1 cellular context compared by ENCODE assay signal in genomic region chr2:184698476-184698875, GRCh38.
TF ChIP-seq lines count a peak whose summit lies in the region.

No MANE protein-coding gene starts in this region.

TF ChIP-seq in GM23338, 12 proteins besides CTCF, POLR2A, EP300 and RAD21:
- TF ChIP-seq, protein P1, sequence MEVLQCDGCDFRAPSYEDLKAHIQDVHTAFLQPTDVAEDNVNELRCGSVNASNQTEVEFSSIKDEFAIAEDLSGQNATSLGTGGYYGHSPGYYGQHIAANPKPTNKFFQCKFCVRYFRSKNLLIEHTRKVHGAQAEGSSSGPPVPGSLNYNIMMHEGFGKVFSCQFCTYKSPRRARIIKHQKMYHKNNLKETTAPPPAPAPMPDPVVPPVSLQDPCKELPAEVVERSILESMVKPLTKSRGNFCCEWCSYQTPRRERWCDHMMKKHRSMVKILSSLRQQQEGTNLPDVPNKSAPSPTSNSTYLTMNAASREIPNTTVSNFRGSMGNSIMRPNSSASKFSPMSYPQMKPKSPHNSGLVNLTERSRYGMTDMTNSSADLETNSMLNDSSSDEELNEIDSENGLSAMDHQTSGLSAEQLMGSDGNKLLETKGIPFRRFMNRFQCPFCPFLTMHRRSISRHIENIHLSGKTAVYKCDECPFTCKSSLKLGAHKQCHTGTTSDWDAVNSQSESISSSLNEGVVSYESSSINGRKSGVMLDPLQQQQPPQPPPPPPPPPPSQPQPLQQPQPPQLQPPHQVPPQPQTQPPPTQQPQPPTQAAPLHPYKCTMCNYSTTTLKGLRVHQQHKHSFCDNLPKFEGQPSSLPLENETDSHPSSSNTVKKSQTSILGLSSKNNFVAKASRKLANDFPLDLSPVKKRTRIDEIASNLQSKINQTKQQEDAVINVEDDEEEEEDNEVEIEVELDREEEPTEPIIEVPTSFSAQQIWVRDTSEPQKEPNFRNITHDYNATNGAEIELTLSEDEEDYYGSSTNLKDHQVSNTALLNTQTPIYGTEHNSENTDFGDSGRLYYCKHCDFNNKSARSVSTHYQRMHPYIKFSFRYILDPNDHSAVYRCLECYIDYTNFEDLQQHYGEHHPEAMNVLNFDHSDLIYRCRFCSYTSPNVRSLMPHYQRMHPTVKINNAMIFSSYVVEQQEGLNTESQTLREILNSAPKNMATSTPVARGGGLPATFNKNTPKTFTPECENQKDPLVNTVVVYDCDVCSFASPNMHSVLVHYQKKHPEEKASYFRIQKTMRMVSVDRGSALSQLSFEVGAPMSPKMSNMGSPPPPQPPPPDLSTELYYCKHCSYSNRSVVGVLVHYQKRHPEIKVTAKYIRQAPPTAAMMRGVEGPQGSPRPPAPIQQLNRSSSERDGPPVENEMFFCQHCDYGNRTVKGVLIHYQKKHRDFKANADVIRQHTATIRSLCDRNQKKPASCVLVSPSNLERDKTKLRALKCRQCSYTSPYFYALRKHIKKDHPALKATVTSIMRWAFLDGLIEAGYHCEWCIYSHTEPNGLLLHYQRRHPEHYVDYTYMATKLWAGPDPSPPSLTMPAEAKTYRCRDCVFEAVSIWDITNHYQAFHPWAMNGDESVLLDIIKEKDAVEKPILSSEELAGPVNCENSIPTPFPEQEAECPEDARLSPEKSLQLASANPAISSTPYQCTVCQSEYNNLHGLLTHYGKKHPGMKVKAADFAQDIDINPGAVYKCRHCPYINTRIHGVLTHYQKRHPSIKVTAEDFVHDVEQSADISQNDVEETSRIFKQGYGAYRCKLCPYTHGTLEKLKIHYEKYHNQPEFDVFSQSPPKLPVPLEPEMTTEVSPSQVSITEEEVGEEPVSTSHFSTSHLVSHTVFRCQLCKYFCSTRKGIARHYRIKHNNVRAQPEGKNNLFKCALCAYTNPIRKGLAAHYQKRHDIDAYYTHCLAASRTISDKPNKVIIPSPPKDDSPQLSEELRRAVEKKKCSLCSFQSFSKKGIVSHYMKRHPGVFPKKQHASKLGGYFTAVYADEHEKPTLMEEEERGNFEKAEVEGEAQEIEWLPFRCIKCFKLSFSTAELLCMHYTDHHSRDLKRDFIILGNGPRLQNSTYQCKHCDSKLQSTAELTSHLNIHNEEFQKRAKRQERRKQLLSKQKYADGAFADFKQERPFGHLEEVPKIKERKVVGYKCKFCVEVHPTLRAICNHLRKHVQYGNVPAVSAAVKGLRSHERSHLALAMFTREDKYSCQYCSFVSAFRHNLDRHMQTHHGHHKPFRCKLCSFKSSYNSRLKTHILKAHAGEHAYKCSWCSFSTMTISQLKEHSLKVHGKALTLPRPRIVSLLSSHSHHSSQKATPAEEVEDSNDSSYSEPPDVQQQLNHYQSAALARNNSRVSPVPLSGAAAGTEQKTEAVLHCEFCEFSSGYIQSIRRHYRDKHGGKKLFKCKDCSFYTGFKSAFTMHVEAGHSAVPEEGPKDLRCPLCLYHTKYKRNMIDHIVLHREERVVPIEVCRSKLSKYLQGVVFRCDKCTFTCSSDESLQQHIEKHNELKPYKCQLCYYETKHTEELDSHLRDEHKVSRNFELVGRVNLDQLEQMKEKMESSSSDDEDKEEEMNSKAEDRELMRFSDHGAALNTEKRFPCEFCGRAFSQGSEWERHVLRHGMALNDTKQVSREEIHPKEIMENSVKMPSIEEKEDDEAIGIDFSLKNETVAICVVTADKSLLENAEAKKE (CRISPR knock-in tag; IDR thresholded peaks at IDR 0.05): no peak
- no peak for TF ChIP-seq NANOG (IDR thresholded peaks at IDR 0.05; ENCODE audit: borderline replicate concordance)
- TF ChIP-seq JUNB (IDR thresholded peaks at IDR 0.05; ENCODE audit: unreplicated experiment): no peak
- no peak for TF ChIP-seq EZH2phosphoT487 (IDR thresholded peaks at IDR 0.05; ENCODE audit: unreplicated experiment)
- TF ChIP-seq EZH2 (IDR thresholded peaks at IDR 0.05; ENCODE audit: low read depth, unreplicated experiment): no peak
- no peak for TF ChIP-seq POLR2AphosphoS5 (IDR thresholded peaks at IDR 0.05; ENCODE audit: low read depth)
- no peak for TF ChIP-seq ZNF114 (CRISPR knock-in tag; IDR thresholded peaks at IDR 0.05)
- TF ChIP-seq, protein P2, sequence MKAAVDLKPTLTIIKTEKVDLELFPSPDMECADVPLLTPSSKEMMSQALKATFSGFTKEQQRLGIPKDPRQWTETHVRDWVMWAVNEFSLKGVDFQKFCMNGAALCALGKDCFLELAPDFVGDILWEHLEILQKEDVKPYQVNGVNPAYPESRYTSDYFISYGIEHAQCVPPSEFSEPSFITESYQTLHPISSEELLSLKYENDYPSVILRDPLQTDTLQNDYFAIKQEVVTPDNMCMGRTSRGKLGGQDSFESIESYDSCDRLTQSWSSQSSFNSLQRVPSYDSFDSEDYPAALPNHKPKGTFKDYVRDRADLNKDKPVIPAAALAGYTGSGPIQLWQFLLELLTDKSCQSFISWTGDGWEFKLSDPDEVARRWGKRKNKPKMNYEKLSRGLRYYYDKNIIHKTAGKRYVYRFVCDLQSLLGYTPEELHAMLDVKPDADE (IDR thresholded peaks at IDR 0.05): no peak
